15 cellular contexts compared by ENCODE assay signal in the genomic region with DNA sequence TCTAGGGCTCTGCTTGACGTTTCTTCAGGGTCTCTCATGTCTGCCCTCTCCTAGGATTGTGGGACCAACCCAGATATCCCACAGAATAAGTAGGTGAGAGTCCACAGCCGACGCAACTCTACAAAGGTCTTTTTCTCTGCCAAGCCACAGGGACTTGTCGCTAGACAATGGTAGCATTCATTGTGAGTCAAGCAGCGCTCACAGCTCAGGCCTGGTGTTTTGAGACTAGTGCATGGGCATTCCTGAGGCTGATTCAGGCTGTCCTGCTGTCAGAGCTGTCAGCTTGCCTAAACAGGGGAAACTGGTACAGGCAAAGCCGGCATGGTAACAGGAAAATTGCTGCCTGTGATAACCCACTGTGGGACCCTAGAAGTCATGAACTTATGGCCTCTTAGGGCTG.
DNase-seq lines count a peak whose midpoint lies in the region; ATAC-seq lines count a peak whose summit lies in the region.
"Had no signal": no experiment of that assay in that cellular context is flagged by ENCODE, and none has a peak within 500 bp of the region (broad histone marks: within the 10 kb centered on the region; RNA-seq: fewer than 3 reads in every experiment).

No MANE protein-coding gene starts in this region.

- peak; percentile 61 for DNase-seq in MG63
- DNase-seq in epithelial cell of prostate (ENCODE audit: low read depth, low spot score), result peak; percentile 34
- peak; percentile 79 for DNase-seq in pons (ENCODE audit: low spot score)
- DNase-seq in germinal center (ENCODE audit: low spot score), result no peak
- no peak for DNase-seq in activated CD4-positive, alpha-beta T cell treated with anti-CD3 and anti-CD28 coated beads for 4 hours
- DNase-seq in DMS53 (lab: John Stamatoyannopoulos, UW), result no peak
- DNase-seq: BE2C; CD4-positive, alpha-beta memory T cell; DMS79 treated with DMSO at 0.1 percent for 48 hours; EL; HCEC 1CT; HFFc6; IMR-90 had no signal

- H3K4me3 ChIP-seq in MG63, result no peak overlapping the region

- no peaks in the 10 kb centered on the region for H3K36me3 ChIP-seq in MG63
- H3K36me3 ChIP-seq: BE2C had no signal

- no peaks in the 10 kb centered on the region for H3K9me3 ChIP-seq in MG63
- H3K9me3 ChIP-seq: BE2C had no signal

- no peak for ATAC-seq in GM19324 (IDR thresholded peaks at IDR 0.05; ENCODE audit: low FRiP score, unreplicated experiment)

- H3K27me3 ChIP-seq in MG63, result no peaks in the 10 kb centered on the region
- H3K27me3 ChIP-seq: BE2C had no signal

- H3K27ac ChIP-seq in epithelial cell of prostate, result no peak overlapping the region
- H3K27ac ChIP-seq: C4-2B had no signal

Comparison
In these comparisons a context has a peak if more than half of its experiments do, and no peak if none do; other contexts are left out.
1. DNase-seq: peak in MG63 (single experiment), epithelial cell of prostate (single experiment) and pons (single experiment); none in germinal center (single experiment), activated CD4-positive, alpha-beta T cell treated with anti-CD3 and anti-CD28 coated beads for 4 hours (0 of 2) and DMS53 (single experiment).